9 cellular contexts compared by ENCODE assay signal in genomic region chr3:169575381-169575780, GRCh38.
DNase-seq lines count a peak whose midpoint lies in the region; ATAC-seq, FAIRE-seq and TF ChIP-seq lines count a peak whose summit lies in the region.
"Had no signal": no experiment of that assay in that cellular context is flagged by ENCODE, and none has a peak within 500 bp of the region (broad histone marks: within the 10 kb centered on the region; RNA-seq: fewer than 3 reads in every experiment).

No MANE protein-coding gene starts in this region.

- H3K4me1 ChIP-seq in BLaER1: peaks cover 13% of the 10 kb centered on the region
- H3K4me1 ChIP-seq in mesodermal cell (ENCODE audit: control insufficient read depth, insufficient read depth, low read length, poor library complexity, severe bottlenecking): peaks cover 24% of the 10 kb centered on the region
- H3K4me1 ChIP-seq in small intestine (ENCODE audit: control insufficient read depth in 2 of 2, insufficient read depth in 1 of 2, low read depth in 1 of 2, low read length in 1 of 2): no peaks in the 10 kb centered on the region

- peak overlapping the region; percentile 50 for H3K4me2 ChIP-seq in BLaER1

- WGBS in mesodermal cell (ENCODE audit: insufficient coverage in 2 of 2), 2 experiments: 13 to 85% methylated on average over 2 of the region's 7 CpGs
- WGBS in small intestine, 3 donors: 31 to 44% (median 41%) methylated on average over 7 of the region's 7 CpGs

- H3K9me3 ChIP-seq in BLaER1 (no peaks in the 10 kb centered on the region), mesodermal cell (ENCODE audit: control insufficient read depth, low read length) (no peaks in the 10 kb centered on the region), small intestine (ENCODE audit: control insufficient read depth, low read depth) (no peaks in the 10 kb centered on the region)

- H3K9ac ChIP-seq in BLaER1: no peak overlapping the region

- ATAC-seq in GM18520 (IDR thresholded peaks at IDR 0.05; ENCODE audit: unreplicated experiment): no peak
- ATAC-seq in GM21717 (IDR thresholded peaks at IDR 0.05; ENCODE audit: unreplicated experiment): no peak

- H3K27me3 ChIP-seq in BLaER1: no peaks in the 10 kb centered on the region
- peaks cover 0 to 5% of the 10 kb centered on the region in 2 donors for H3K27me3 ChIP-seq in small intestine (ENCODE audit: control insufficient read depth in 2 of 2, insufficient read depth in 2 of 2, low read length in 2 of 2)

- H3K4me3 ChIP-seq in BLaER1 (no peak overlapping the region), cardiac fibroblast (replicated peaks in 1 of 2; ENCODE audit: low read depth in 2 of 2, low read length in 2 of 2) (no peak overlapping the region), mesodermal cell (ENCODE audit: extremely low read depth, insufficient read depth, low read length, poor library complexity, severe bottlenecking) (no peak overlapping the region), small intestine (ENCODE audit: low read depth in 1 of 2, low read length in 2 of 2) (no peak overlapping the region)

- TF ChIP-seq CTCF in cardiac fibroblast (IDR thresholded peaks at IDR 0.05; ENCODE audit: low read depth, low read length): no peak

- no peak for FAIRE-seq in small intestine (lab: Jason Lieb, UNC)

- DNase-seq in NCI-H1092 (lab: John Stamatoyannopoulos, UW): peak; percentile 9
- DNase-seq in cardiac fibroblast (ENCODE audit: low read depth in 2 of 2): peak; percentile 50 to 64
- no peak for DNase-seq in NCI-H510A (lab: John Stamatoyannopoulos, UW)
- no peak for DNase-seq in small intestine
- DNase-seq: DMS153 had no signal

- H3K27ac ChIP-seq in BLaER1 (no peak overlapping the region), mesodermal cell (ENCODE audit: low read depth, low read length, severe bottlenecking) (peak overlapping the region; percentile 70), small intestine (ENCODE audit: low read depth in 1 of 2, low read length in 1 of 2) (no peak overlapping the region)

- H4K20me1 ChIP-seq in BLaER1: no peaks in the 10 kb centered on the region

- H3K36me3 ChIP-seq in BLaER1 (no peaks in the 10 kb centered on the region), mesodermal cell (ENCODE audit: control insufficient read depth, insufficient read depth, low read length) (no peaks in the 10 kb centered on the region), small intestine (ENCODE audit: control insufficient read depth in 2 of 2, insufficient read depth in 2 of 2, low read length in 2 of 2) (no peaks in the 10 kb centered on the region)

Comparison
In these comparisons a context has a peak if more than half of its experiments do, and no peak if none do; other contexts are left out.
1. DNase-seq: peak in NCI-H1092 (single experiment) and cardiac fibroblast (2 of 2); none in NCI-H510A (single experiment) and small intestine (single experiment).